In genomic region chr11:128696930-128697329, GRCh38 we compare ENCODE assay signal across 1 cellular context.
TF ChIP-seq lines count a peak whose summit lies in the region.

No MANE protein-coding gene starts in this region.

TF ChIP-seq in GM23338, 12 proteins besides CTCF, POLR2A, EP300 and RAD21 (continued from another document):
- TF ChIP-seq, protein P1, sequence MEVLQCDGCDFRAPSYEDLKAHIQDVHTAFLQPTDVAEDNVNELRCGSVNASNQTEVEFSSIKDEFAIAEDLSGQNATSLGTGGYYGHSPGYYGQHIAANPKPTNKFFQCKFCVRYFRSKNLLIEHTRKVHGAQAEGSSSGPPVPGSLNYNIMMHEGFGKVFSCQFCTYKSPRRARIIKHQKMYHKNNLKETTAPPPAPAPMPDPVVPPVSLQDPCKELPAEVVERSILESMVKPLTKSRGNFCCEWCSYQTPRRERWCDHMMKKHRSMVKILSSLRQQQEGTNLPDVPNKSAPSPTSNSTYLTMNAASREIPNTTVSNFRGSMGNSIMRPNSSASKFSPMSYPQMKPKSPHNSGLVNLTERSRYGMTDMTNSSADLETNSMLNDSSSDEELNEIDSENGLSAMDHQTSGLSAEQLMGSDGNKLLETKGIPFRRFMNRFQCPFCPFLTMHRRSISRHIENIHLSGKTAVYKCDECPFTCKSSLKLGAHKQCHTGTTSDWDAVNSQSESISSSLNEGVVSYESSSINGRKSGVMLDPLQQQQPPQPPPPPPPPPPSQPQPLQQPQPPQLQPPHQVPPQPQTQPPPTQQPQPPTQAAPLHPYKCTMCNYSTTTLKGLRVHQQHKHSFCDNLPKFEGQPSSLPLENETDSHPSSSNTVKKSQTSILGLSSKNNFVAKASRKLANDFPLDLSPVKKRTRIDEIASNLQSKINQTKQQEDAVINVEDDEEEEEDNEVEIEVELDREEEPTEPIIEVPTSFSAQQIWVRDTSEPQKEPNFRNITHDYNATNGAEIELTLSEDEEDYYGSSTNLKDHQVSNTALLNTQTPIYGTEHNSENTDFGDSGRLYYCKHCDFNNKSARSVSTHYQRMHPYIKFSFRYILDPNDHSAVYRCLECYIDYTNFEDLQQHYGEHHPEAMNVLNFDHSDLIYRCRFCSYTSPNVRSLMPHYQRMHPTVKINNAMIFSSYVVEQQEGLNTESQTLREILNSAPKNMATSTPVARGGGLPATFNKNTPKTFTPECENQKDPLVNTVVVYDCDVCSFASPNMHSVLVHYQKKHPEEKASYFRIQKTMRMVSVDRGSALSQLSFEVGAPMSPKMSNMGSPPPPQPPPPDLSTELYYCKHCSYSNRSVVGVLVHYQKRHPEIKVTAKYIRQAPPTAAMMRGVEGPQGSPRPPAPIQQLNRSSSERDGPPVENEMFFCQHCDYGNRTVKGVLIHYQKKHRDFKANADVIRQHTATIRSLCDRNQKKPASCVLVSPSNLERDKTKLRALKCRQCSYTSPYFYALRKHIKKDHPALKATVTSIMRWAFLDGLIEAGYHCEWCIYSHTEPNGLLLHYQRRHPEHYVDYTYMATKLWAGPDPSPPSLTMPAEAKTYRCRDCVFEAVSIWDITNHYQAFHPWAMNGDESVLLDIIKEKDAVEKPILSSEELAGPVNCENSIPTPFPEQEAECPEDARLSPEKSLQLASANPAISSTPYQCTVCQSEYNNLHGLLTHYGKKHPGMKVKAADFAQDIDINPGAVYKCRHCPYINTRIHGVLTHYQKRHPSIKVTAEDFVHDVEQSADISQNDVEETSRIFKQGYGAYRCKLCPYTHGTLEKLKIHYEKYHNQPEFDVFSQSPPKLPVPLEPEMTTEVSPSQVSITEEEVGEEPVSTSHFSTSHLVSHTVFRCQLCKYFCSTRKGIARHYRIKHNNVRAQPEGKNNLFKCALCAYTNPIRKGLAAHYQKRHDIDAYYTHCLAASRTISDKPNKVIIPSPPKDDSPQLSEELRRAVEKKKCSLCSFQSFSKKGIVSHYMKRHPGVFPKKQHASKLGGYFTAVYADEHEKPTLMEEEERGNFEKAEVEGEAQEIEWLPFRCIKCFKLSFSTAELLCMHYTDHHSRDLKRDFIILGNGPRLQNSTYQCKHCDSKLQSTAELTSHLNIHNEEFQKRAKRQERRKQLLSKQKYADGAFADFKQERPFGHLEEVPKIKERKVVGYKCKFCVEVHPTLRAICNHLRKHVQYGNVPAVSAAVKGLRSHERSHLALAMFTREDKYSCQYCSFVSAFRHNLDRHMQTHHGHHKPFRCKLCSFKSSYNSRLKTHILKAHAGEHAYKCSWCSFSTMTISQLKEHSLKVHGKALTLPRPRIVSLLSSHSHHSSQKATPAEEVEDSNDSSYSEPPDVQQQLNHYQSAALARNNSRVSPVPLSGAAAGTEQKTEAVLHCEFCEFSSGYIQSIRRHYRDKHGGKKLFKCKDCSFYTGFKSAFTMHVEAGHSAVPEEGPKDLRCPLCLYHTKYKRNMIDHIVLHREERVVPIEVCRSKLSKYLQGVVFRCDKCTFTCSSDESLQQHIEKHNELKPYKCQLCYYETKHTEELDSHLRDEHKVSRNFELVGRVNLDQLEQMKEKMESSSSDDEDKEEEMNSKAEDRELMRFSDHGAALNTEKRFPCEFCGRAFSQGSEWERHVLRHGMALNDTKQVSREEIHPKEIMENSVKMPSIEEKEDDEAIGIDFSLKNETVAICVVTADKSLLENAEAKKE (CRISPR knock-in tag; IDR thresholded peaks at IDR 0.05), result no peak
- TF ChIP-seq POLR2AphosphoS5 (IDR thresholded peaks at IDR 0.05; ENCODE audit: low read depth), result no peak
- TF ChIP-seq CREB1 (CRISPR knock-in tag; IDR thresholded peaks at IDR 0.05; ENCODE audit: low read depth), result no peak
- no peak for TF ChIP-seq EZH2 (IDR thresholded peaks at IDR 0.05; ENCODE audit: low read depth, unreplicated experiment)
- no peak for TF ChIP-seq JUNB (IDR thresholded peaks at IDR 0.05; ENCODE audit: unreplicated experiment)
- no peak for TF ChIP-seq ETS1 (IDR thresholded peaks at IDR 0.05)
- no peak for TF ChIP-seq STAT1 (IDR thresholded peaks at IDR 0.05; ENCODE audit: unreplicated experiment)
- no peak for TF ChIP-seq ZNF331 (CRISPR knock-in tag; IDR thresholded peaks at IDR 0.05; ENCODE audit: low read depth)
- TF ChIP-seq EZH2phosphoT487 (IDR thresholded peaks at IDR 0.05; ENCODE audit: unreplicated experiment), result no peak
